2 cellular contexts compared by ENCODE assay signal in genomic region chr7:22762866-22763265, GRCh38.
TF ChIP-seq lines count a peak whose summit lies in the region.

No MANE protein-coding gene starts in this region.

TF ChIP-seq in GM23338, 12 proteins besides CTCF, POLR2A, EP300 and RAD21:
- TF ChIP-seq STAT1 (IDR thresholded peaks at IDR 0.05; ENCODE audit: unreplicated experiment) (no peak), JUNB (IDR thresholded peaks at IDR 0.05; ENCODE audit: unreplicated experiment) (no peak), CREB1 (CRISPR knock-in tag; IDR thresholded peaks at IDR 0.05; ENCODE audit: low read depth) (no peak), ZNF114 (CRISPR knock-in tag; IDR thresholded peaks at IDR 0.05) (no peak), POLR2AphosphoS5 (IDR thresholded peaks at IDR 0.05; ENCODE audit: low read depth) (no peak), EZH2phosphoT487 (IDR thresholded peaks at IDR 0.05; ENCODE audit: unreplicated experiment) (no peak), NANOG (IDR thresholded peaks at IDR 0.05; ENCODE audit: borderline replicate concordance) (no peak), ZNF462 (CRISPR knock-in tag; IDR thresholded peaks at IDR 0.05) (no peak), EZH2 (IDR thresholded peaks at IDR 0.05; ENCODE audit: low read depth, unreplicated experiment) (no peak)

TF ChIP-seq in H1, 55 proteins besides CTCF, POLR2A, EP300 and RAD21:
- TF ChIP-seq SP1 (IDR thresholded peaks at IDR 0.05; ENCODE audit: low read depth, low read length) (no peak), CHD7 (IDR thresholded peaks at IDR 0.05; ENCODE audit: insufficient replicate concordance, low read length) (no peak), BCL11A (IDR thresholded peaks at IDR 0.05; ENCODE audit: low read depth in 2 of 2, low read length in 2 of 2) (no peak), CBX8 (IDR thresholded peaks at IDR 0.05; ENCODE audit: borderline replicate concordance, low read depth, low read length) (no peak), CEBPB (IDR thresholded peaks at IDR 0.05; ENCODE audit: low read depth, low read length) (no peak), RBBP5 (IDR thresholded peaks at IDR 0.05; ENCODE audit: borderline replicate concordance, low read depth, low read length) (no peak), RXRA (IDR thresholded peaks at IDR 0.05; ENCODE audit: insufficient read depth, low read depth, low read length) (no peak), JUN (IDR thresholded peaks at IDR 0.05; ENCODE audit: low read depth, low read length) (no peak), ATF2 (IDR thresholded peaks at IDR 0.05; ENCODE audit: low read length) (no peak), E2F6 (IDR thresholded peaks at IDR 0.05) (no peak)
